In the genomic region with DNA sequence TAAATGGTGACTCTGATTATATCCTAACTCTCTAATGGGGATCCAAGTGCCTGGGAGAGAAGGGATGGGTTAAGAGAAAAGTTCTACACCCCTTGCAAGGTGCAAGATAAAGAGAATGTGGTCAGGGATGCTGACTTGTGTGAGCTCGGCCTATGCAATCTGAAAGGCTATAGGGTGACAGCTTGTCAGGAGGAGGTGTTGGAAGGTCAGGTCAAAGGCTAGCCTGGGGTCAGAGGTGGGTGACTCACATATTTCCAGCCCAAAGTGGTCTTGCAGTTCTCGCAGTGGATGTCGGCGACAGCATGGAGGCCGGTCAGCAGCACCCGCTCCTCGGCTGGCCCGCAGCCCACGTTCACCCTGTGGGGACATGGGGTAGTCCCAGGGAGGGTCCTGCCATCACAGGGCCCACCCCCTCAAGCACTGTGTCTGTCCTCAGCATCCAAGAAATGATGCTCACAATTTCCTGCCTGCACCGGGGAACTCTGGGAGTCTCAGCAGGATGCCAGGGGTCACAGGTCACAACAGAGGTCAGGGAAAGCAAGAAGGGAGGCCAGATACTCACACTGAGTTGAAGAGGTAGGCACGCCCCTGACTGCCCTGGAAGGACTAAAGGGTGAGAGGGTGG, we compare ENCODE assay signal across 1 cellular context.
TF ChIP-seq lines count a peak whose summit lies in the region.

No MANE protein-coding gene starts in this region.

TF ChIP-seq in HEK293, 187 proteins besides CTCF, POLR2A, EP300 and RAD21 (continued from another document):
- TF ChIP-seq ZNF404 (tag by site-specific recombination; IDR thresholded peaks at IDR 0.05): no peak
- TF ChIP-seq, protein P1, sequence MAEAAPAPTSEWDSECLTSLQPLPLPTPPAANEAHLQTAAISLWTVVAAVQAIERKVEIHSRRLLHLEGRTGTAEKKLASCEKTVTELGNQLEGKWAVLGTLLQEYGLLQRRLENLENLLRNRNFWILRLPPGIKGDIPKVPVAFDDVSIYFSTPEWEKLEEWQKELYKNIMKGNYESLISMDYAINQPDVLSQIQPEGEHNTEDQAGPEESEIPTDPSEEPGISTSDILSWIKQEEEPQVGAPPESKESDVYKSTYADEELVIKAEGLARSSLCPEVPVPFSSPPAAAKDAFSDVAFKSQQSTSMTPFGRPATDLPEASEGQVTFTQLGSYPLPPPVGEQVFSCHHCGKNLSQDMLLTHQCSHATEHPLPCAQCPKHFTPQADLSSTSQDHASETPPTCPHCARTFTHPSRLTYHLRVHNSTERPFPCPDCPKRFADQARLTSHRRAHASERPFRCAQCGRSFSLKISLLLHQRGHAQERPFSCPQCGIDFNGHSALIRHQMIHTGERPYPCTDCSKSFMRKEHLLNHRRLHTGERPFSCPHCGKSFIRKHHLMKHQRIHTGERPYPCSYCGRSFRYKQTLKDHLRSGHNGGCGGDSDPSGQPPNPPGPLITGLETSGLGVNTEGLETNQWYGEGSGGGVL (tag by site-specific recombination; IDR thresholded peaks at IDR 0.05): no peak
- peak; percentile 19; the same call in 1 of the 2 replicates for TF ChIP-seq SP2 (tag by site-specific recombination; IDR thresholded peaks at IDR 0.05)
- TF ChIP-seq BCL11B (tag by site-specific recombination; IDR thresholded peaks at IDR 0.05; ENCODE audit: low read depth): peak; percentile 96
- no peak for TF ChIP-seq ZNF302 (tag by site-specific recombination; IDR thresholded peaks at IDR 0.05; ENCODE audit: low read depth)
